ENCODE assay signal across 12 cellular contexts in genomic region chr2:149087751-149088150, GRCh38. TPM values are rescaled to one million over a fixed set of nuclear protein-coding genes. Genes with fewer than 3 reads are reported as not detected.
DNase-seq lines count a peak whose midpoint lies in the region; ATAC-seq and TF ChIP-seq lines count a peak whose summit lies in the region.
"Had no signal": no experiment of that assay in that cellular context is flagged by ENCODE, and none has a peak within 500 bp of the region (broad histone marks: within the 10 kb centered on the region; RNA-seq: fewer than 3 reads in every experiment).

No MANE protein-coding gene starts in this region.

- H3K4me3 Mint-ChIP-seq in stimulated activated memory B cell treated with anti-CD40 and anti-IgM and Interleukin-4, amounts not matched to agents 10 μg/mL and 1 μg/mL and 100 μg/mL, for 72 hours: no peak overlapping the region
- H3K4me3 Mint-ChIP-seq: activated T-helper 17 cell treated with anti-CD3 and anti-CD28 coated beads, Interleukin-2, amount 50 U/mL, for 72 hours had no signal

- H3K27ac ChIP-seq in Peyer's patch (no peak overlapping the region), foreskin keratinocyte (no peak overlapping the region)
- H3K27ac ChIP-seq: left ventricle myocardium inferior had no signal

- ATAC-seq in GM18907 (IDR thresholded peaks at IDR 0.05; ENCODE audit: unreplicated experiment): peak; percentile 50
- peak; percentile 46 for ATAC-seq in foreskin keratinocyte
- no peak for ATAC-seq in stimulated activated memory B cell treated with anti-CD40 and anti-IgM and Interleukin-4, amounts not matched to agents 10 μg/mL and 1 μg/mL and 100 μg/mL, for 72 hours
- ATAC-seq in HG02763 (IDR thresholded peaks at IDR 0.05; ENCODE audit: unreplicated experiment): no peak
- ATAC-seq: activated T-helper 17 cell treated with anti-CD3 and anti-CD28 coated beads, Interleukin-2, amount 50 U/mL, for 72 hours had no signal

- H3K4me1 ChIP-seq in Peyer's patch: no peaks in the 10 kb centered on the region
- H3K4me1 ChIP-seq in foreskin keratinocyte: peaks cover 2% of the 10 kb centered on the region
- H3K4me1 ChIP-seq: left ventricle myocardium inferior had no signal

- H3K36me3 ChIP-seq in Peyer's patch: no peaks in the 10 kb centered on the region
- H3K36me3 ChIP-seq: left ventricle myocardium inferior had no signal

- H3K9me3 ChIP-seq in Peyer's patch: no peaks in the 10 kb centered on the region
- H3K9me3 ChIP-seq: left ventricle myocardium inferior had no signal

- no peaks in the 10 kb centered on the region for H3K9me3 Mint-ChIP-seq in stimulated activated memory B cell treated with anti-CD40 and anti-IgM and Interleukin-4, amounts not matched to agents 10 μg/mL and 1 μg/mL and 100 μg/mL, for 72 hours
- H3K9me3 Mint-ChIP-seq: activated T-helper 17 cell treated with anti-CD3 and anti-CD28 coated beads, Interleukin-2, amount 50 U/mL, for 72 hours had no signal

- peaks cover 18% of the 10 kb centered on the region for H3K4me1 Mint-ChIP-seq in stimulated activated memory B cell treated with anti-CD40 and anti-IgM and Interleukin-4, amounts not matched to agents 10 μg/mL and 1 μg/mL and 100 μg/mL, for 72 hours

- no peaks in the 10 kb centered on the region for H3K36me3 Mint-ChIP-seq in stimulated activated memory B cell treated with anti-CD40 and anti-IgM and Interleukin-4, amounts not matched to agents 10 μg/mL and 1 μg/mL and 100 μg/mL, for 72 hours

- no peak overlapping the region for H3K27ac Mint-ChIP-seq in stimulated activated memory B cell treated with anti-CD40 and anti-IgM and Interleukin-4, amounts not matched to agents 10 μg/mL and 1 μg/mL and 100 μg/mL, for 72 hours
- H3K27ac Mint-ChIP-seq: activated T-helper 17 cell treated with anti-CD3 and anti-CD28 coated beads, Interleukin-2, amount 50 U/mL, for 72 hours had no signal

- TF ChIP-seq POLR2A in Peyer's patch (IDR thresholded peaks at IDR 0.05): no peak

- H3K27me3 Mint-ChIP-seq in stimulated activated memory B cell treated with anti-CD40 and anti-IgM and Interleukin-4, amounts not matched to agents 10 μg/mL and 1 μg/mL and 100 μg/mL, for 72 hours: no peaks in the 10 kb centered on the region

- no peaks in the 10 kb centered on the region for H3K27me3 ChIP-seq in Peyer's patch
- H3K27me3 ChIP-seq in foreskin keratinocyte: no peaks in the 10 kb centered on the region

- peak; percentile 24 to 30 for DNase-seq in AML-193 (lab: John Stamatoyannopoulos, UW)
- no peak for DNase-seq in Peyer's patch
- no peak for DNase-seq in foreskin keratinocyte
- no peak for DNase-seq in superior temporal gyrus (ENCODE audit: extremely low spot score)
- DNase-seq in AG20443 (ENCODE audit: low spot score): no peak
- DNase-seq: DMS79 treated with DMSO at 0.1 percent for 48 hours, left ventricle myocardium inferior had no signal

- H3K4me3 ChIP-seq in Peyer's patch: no peak overlapping the region
- H3K4me3 ChIP-seq: left ventricle myocardium inferior had no signal

- TF ChIP-seq CTCF in Peyer's patch (IDR thresholded peaks at IDR 0.05): peak in 4 of 6 experiments; percentile 10 to 35 (median 22)
- peak; percentile 66 for TF ChIP-seq CTCF in foreskin keratinocyte (conservative IDR thresholded peaks at IDR 0.05)

RNA-seq across cellular contexts. Expression of gene LYPD6B, which starts 49.3 kb away (rescaled TPM):
- 1 to 10 TPM in 3 of 4 donors, not detected in 1; 2.0 to 4.4 (median 3.7) TPM for total RNA-seq in Peyer's patch
- 5.2 and 7.7 TPM in 2 replicates for total RNA-seq in foreskin keratinocyte
- 5.8 and 8.8 TPM in 2 replicates for polyA plus RNA-seq in foreskin keratinocyte
- total RNA-seq: activated T-helper 17 cell treated with anti-CD3 and anti-CD28 coated beads, Interleukin-2, amount 50 U/mL, for 72 hours; left ventricle myocardium inferior; T-helper 2 cell treated with Interferon-gamma antibody and Interleukin-4, amounts not matched to agents 100 ng/mL and 5 ng/mL, for 36 hours had no signal

Comparison
In these comparisons a context has a peak if more than half of its experiments do, and no peak if none do; other contexts are left out.
1. DNase-seq: peak in AML-193 (2 of 2); none in Peyer's patch (0 of 3), foreskin keratinocyte (0 of 2), superior temporal gyrus (single experiment) and AG20443 (single experiment).
2. ATAC-seq: peak in GM18907 (single experiment) and foreskin keratinocyte (single experiment); none in stimulated activated memory B cell treated with anti-CD40 and anti-IgM and Interleukin-4, amounts not matched to agents 10 μg/mL and 1 μg/mL and 100 μg/mL, for 72 hours (single experiment) and HG02763 (single experiment).